In the genomic region with DNA sequence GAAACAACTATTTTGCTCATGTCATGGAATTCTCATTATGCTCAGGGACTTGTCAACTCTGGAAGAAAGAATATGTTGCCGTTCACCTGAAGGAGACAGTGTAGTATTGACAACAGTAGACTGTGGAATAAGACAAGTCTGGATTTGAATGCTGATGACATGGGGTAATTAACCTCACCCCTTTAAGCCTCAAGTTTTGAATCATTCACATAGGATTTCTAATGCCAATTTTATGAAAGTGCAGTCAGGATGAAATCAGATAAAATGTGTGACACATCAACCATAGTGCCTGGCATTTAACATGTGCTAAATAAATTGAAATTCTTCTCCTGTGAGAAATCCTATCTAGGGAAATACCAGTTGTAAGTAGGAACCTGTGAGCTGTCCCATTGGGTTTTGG, we compare ENCODE assay signal across 22 cellular contexts.
DNase-seq lines count a peak whose midpoint lies in the region; ATAC-seq and TF ChIP-seq lines count a peak whose summit lies in the region.
"Had no signal": no experiment of that assay in that cellular context is flagged by ENCODE, and none has a peak within 500 bp of the region (broad histone marks: within the 10 kb centered on the region; RNA-seq: fewer than 3 reads in every experiment).

No MANE protein-coding gene starts in this region.

- H3F3A ChIP-seq in GM23248 (ENCODE audit: insufficient read depth): no peaks in the 10 kb centered on the region

- H3K4me3 Mint-ChIP-seq in activated CD4-positive, alpha-beta T cell treated with anti-CD3 and anti-CD28 coated beads for 36 hours: no peak overlapping the region
- H3K4me3 Mint-ChIP-seq: activated naive CD8-positive, alpha-beta T cell treated with anti-CD3 and anti-CD28 coated beads, Interleukin-2, amount 10 ng/mL, durations not matched to agents 7 days and 5 days; H9; nephron progenitor cell had no signal

- H2AFZ ChIP-seq in GM23248: no peak overlapping the region

- no peaks in the 10 kb centered on the region for H3K9me3 ChIP-seq in GM23248 (ENCODE audit: low read depth)

- no peaks in the 10 kb centered on the region for H3K36me3 ChIP-seq in GM23248 (ENCODE audit: low read depth)
- H3K36me3 ChIP-seq: heart left ventricle, left ventricle myocardium inferior had no signal

- no peaks in the 10 kb centered on the region for H3K4me1 Mint-ChIP-seq in activated CD4-positive, alpha-beta T cell treated with anti-CD3 and anti-CD28 coated beads for 36 hours
- H3K4me1 Mint-ChIP-seq: activated naive CD8-positive, alpha-beta T cell treated with anti-CD3 and anti-CD28 coated beads, Interleukin-2, amount 10 ng/mL, durations not matched to agents 7 days and 5 days; nephron progenitor cell had no signal

- H3K27me3 Mint-ChIP-seq in activated CD4-positive, alpha-beta T cell treated with anti-CD3 and anti-CD28 coated beads for 36 hours: no peaks in the 10 kb centered on the region
- H3K27me3 Mint-ChIP-seq: activated naive CD8-positive, alpha-beta T cell treated with anti-CD3 and anti-CD28 coated beads, Interleukin-2, amount 10 ng/mL, durations not matched to agents 7 days and 5 days had no signal

- H4K20me1 ChIP-seq in GM23248 (ENCODE audit: insufficient read depth): no peaks in the 10 kb centered on the region

- TF ChIP-seq CTCF in retinal pigment epithelial cell (conservative IDR thresholded peaks at IDR 0.05; ENCODE audit: low read depth, low read length) (peak; percentile 5), lower leg skin (IDR thresholded peaks at IDR 0.05) (no peak)

- no peak overlapping the region for H3K4me2 ChIP-seq in GM23248 (ENCODE audit: unreplicated experiment)

- H3K4me3 ChIP-seq in GM23248: no peak overlapping the region
- no peak overlapping the region for H3K4me3 ChIP-seq in retinal pigment epithelial cell (ENCODE audit: low read length)
- H3K4me3 ChIP-seq in lower leg skin (ENCODE audit: low read depth, poor library complexity, severe bottlenecking): no peak overlapping the region
- H3K4me3 ChIP-seq: coronary artery, heart left ventricle, left ventricle myocardium inferior had no signal

- peaks cover 6% of the 10 kb centered on the region for H3K9me3 Mint-ChIP-seq in activated CD4-positive, alpha-beta T cell treated with anti-CD3 and anti-CD28 coated beads for 36 hours (ENCODE audit: low read depth)

- no peaks in the 10 kb centered on the region for H3K9me2 ChIP-seq in GM23248 (ENCODE audit: insufficient read depth)

- H3K36me3 Mint-ChIP-seq in activated CD4-positive, alpha-beta T cell treated with anti-CD3 and anti-CD28 coated beads for 36 hours (ENCODE audit: low read depth): no peaks in the 10 kb centered on the region
- H3K36me3 Mint-ChIP-seq: activated naive CD8-positive, alpha-beta T cell treated with anti-CD3 and anti-CD28 coated beads, Interleukin-2, amount 10 ng/mL, durations not matched to agents 7 days and 5 days had no signal

- DNase-seq in GM23248 (peak; percentile 0), RKO (ENCODE audit: low spot score) (peak; percentile 35), epithelial cell of prostate (ENCODE audit: low read depth, low spot score) (peak; percentile 90), retinal pigment epithelial cell (ENCODE audit: low read depth) (peak; percentile 46), lower leg skin (ENCODE audit: low spot score in 2 of 2) (no peak), NCI-H146 (lab: John Stamatoyannopoulos, UW) (no peak)
- no peak for DNase-seq in activated CD4-positive, alpha-beta T cell treated with anti-CD3 and anti-CD28 coated beads for 36 hours
- no peak for DNase-seq in activated effector memory CD4-positive, alpha-beta T cell treated with anti-CD3 and anti-CD28 coated beads, Interleukin-2, amount 50 U/mL, for 16 hours
- DNase-seq: activated naive CD8-positive, alpha-beta T cell treated with anti-CD3 and anti-CD28 coated beads, Interleukin-2, amount 10 ng/mL, durations not matched to agents 7 days and 5 days; Calu3; H9; heart left ventricle; KBM-7; left ventricle myocardium inferior; NCI-H1694; NCI-H2171; NCI-H526; nephron progenitor cell had no signal

- POLR2A ChIA-PET in activated CD4-positive, alpha-beta T cell treated with anti-CD3 and anti-CD28 coated beads for 36 hours (lab: Charles Lee): no interaction called here

- intact Hi-C loops in activated CD4-positive, alpha-beta T cell treated with anti-CD3 and anti-CD28 coated beads for 36 hours (cut with DNase I, micrococcal nuclease): no loop called here
- intact Hi-C loops in lower leg skin (cut with DNase I; ENCODE audit: low total_unique reads): no loop called here

- H3K27me3 ChIP-seq in GM23248 (replicated peaks; ENCODE audit: insufficient read depth): no peaks in the 10 kb centered on the region
- H3K27me3 ChIP-seq: heart left ventricle had no signal

- 28 to 30% methylated on average over 1 of the region's 1 CpG for WGBS in GM23248 (ENCODE audit: low coverage in 1 of 2, low lambda C conversion rate in 2 of 2, missing lambda C conversion rate in 2 of 2), 2 experiments
- 38 to 47% methylated on average over 1 of the region's 1 CpG for WGBS in lower leg skin, 2 donors

- in situ Hi-C loops in GM23248 (cut with MboI): no loop called here

- no peaks in the 10 kb centered on the region for H3K4me1 ChIP-seq in GM23248 (ENCODE audit: insufficient read depth)
- H3K4me1 ChIP-seq: heart left ventricle, left ventricle myocardium inferior had no signal

- H3K27ac ChIP-seq in GM23248 (no peak overlapping the region), epithelial cell of prostate (peak overlapping the region; percentile 56)
- H3K27ac ChIP-seq: C4-2B, coronary artery, heart left ventricle, left ventricle myocardium inferior had no signal

- TF ChIP-seq POLR2A in lower leg skin (IDR thresholded peaks at IDR 0.05): no peak

- H3K27ac Mint-ChIP-seq in activated CD4-positive, alpha-beta T cell treated with anti-CD3 and anti-CD28 coated beads for 36 hours: no peak overlapping the region
- H3K27ac Mint-ChIP-seq: activated naive CD8-positive, alpha-beta T cell treated with anti-CD3 and anti-CD28 coated beads, Interleukin-2, amount 10 ng/mL, durations not matched to agents 7 days and 5 days; H9; nephron progenitor cell had no signal

- no peak overlapping the region for H3K9ac ChIP-seq in GM23248

- CTCF ChIA-PET in activated CD4-positive, alpha-beta T cell treated with anti-CD3 and anti-CD28 coated beads for 36 hours (lab: Charles Lee): no interaction called here

- ATAC-seq in activated CD4-positive, alpha-beta T cell treated with anti-CD3 and anti-CD28 coated beads for 36 hours: no peak
- ATAC-seq: heart left ventricle, Right ventricle myocardium inferior, sciatic nerve had no signal

- H3K79me2 ChIP-seq in GM23248 (ENCODE audit: insufficient read depth): no peaks in the 10 kb centered on the region

Comparison
In these comparisons a context has a peak if more than half of its experiments do, and no peak if none do; other contexts are left out.
1. DNase-seq: peak in GM23248 (single experiment), RKO (single experiment), epithelial cell of prostate (single experiment) and retinal pigment epithelial cell (single experiment); none in activated CD4-positive, alpha-beta T cell treated with anti-CD3 and anti-CD28 coated beads for 36 hours (single experiment), lower leg skin (0 of 2), NCI-H146 (single experiment) and activated effector memory CD4-positive, alpha-beta T cell treated with anti-CD3 and anti-CD28 coated beads, Interleukin-2, amount 50 U/mL, for 16 hours (single experiment).